Comparison of ENCODE assay signal across 10 cellular contexts in the genomic region with DNA sequence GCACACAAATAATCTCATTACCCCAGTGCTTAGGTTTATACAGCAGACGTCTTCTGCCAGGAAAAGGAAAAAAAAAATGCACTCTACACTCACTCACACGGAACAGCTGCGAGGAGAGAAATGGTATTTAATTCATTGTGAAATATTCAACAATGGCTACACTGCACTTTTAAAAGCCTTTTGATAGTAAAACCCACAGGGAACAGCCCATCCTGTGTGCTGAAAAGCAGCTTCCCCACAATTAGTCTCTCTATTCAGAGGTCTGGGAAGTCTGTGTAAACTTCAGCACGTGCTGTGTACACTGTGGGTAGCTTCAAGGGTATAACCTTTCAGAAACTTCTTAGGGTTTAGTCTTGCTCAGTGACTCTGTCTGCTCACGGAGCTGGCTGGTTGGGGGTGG. TPM values are rescaled to one million over a fixed set of nuclear protein-coding genes. Genes with fewer than 3 reads are reported as not detected.
DNase-seq lines count a peak whose midpoint lies in the region; ATAC-seq and TF ChIP-seq lines count a peak whose summit lies in the region.
"Had no signal": no experiment of that assay in that cellular context is flagged by ENCODE, and none has a peak within 500 bp of the region (broad histone marks: within the 10 kb centered on the region; RNA-seq: fewer than 3 reads in every experiment).

No MANE protein-coding gene starts in this region.

- H3K9me3 ChIP-seq in heart right ventricle: no peaks in the 10 kb centered on the region
- no peaks in the 10 kb centered on the region for H3K9me3 ChIP-seq in right atrium auricular region
- no peaks in the 10 kb centered on the region for H3K9me3 ChIP-seq in upper lobe of left lung
- no peaks in the 10 kb centered on the region for H3K9me3 ChIP-seq in tibial artery
- H3K9me3 ChIP-seq: neutrophil had no signal

- intact Hi-C loops in heart right ventricle (cut with DNase I) (loop anchor here in 1 of 10 donors (2.0 to 10.0 kb wide), 3 partner anchors 22 to 290 kb away; no protein-coding TSS in a partner anchor), cardiac septum (cut with DNase I) (no loop called here), tibial artery (cut with DNase I; ENCODE audit: low total_unique reads) (loop anchor here (5.0 kb wide), 1 partner anchor 252 kb away; no protein-coding TSS in a partner anchor)

- 30 to 34% methylated on average over 5 of the region's 5 CpGs for WGBS in heart right ventricle, 2 donors
- 9 to 11% methylated on average over 5 of the region's 5 CpGs for WGBS in upper lobe of left lung, 2 donors

- DNase-seq in heart right ventricle: no peak
- no peak for DNase-seq in cardiac septum (ENCODE audit: low spot score)
- no peak for DNase-seq in right atrium auricular region (ENCODE audit: low spot score)
- no peak for DNase-seq in upper lobe of left lung
- no peak for DNase-seq in MV-4-11 (lab: John Stamatoyannopoulos, UW)
- no peak for DNase-seq in activated gamma-delta T cell treated with Interleukin-2 at 50 U/mL for 16 hours
- DNase-seq in tibial artery: no peak
- DNase-seq: aorta had no signal

- TF ChIP-seq EP300 in upper lobe of left lung (IDR thresholded peaks at IDR 0.05): no peak

- H3K36me3 ChIP-seq in heart right ventricle: no peaks in the 10 kb centered on the region
- no peaks in the 10 kb centered on the region for H3K36me3 ChIP-seq in right atrium auricular region
- H3K36me3 ChIP-seq in upper lobe of left lung: no peaks in the 10 kb centered on the region
- H3K36me3 ChIP-seq in tibial artery: no peaks in the 10 kb centered on the region
- H3K36me3 ChIP-seq: neutrophil had no signal

- H3K27me3 ChIP-seq in heart right ventricle: no peaks in the 10 kb centered on the region
- no peaks in the 10 kb centered on the region for H3K27me3 ChIP-seq in right atrium auricular region
- no peaks in the 10 kb centered on the region for H3K27me3 ChIP-seq in upper lobe of left lung
- H3K27me3 ChIP-seq in tibial artery: no peaks in the 10 kb centered on the region
- H3K27me3 ChIP-seq: neutrophil had no signal

- H3K4me3 ChIP-seq in heart right ventricle (no peak overlapping the region), right atrium auricular region (no peak overlapping the region), upper lobe of left lung (no peak overlapping the region), tibial artery (no peak overlapping the region)

- H3K27ac ChIP-seq in heart right ventricle (peak overlapping the region in 8 of 10 donors; percentile 1 to 92 (median 58)), right atrium auricular region (peak overlapping the region; percentile 8 to 34), upper lobe of left lung (peak overlapping the region; percentile 13 to 89 (median 45)), tibial artery (no peak overlapping the region)
- H3K27ac ChIP-seq: neutrophil had no signal

- H3K4me1 ChIP-seq in heart right ventricle: peaks cover 5 to 75% (median 52%) of the 10 kb centered on the region in 9 donors
- peaks cover 0 to 36% of the 10 kb centered on the region in 2 donors for H3K4me1 ChIP-seq in right atrium auricular region
- peaks cover 29 to 44% (median 35%) of the 10 kb centered on the region in 4 donors for H3K4me1 ChIP-seq in upper lobe of left lung
- H3K4me1 ChIP-seq in tibial artery: peaks cover 0 to 15% (median 9%) of the 10 kb centered on the region in 4 donors

- no peak for TF ChIP-seq POLR2A in upper lobe of left lung (IDR thresholded peaks at IDR 0.05)

- TF ChIP-seq CTCF in heart right ventricle (IDR thresholded peaks at IDR 0.05) (no peak), right atrium auricular region (IDR thresholded peaks at IDR 0.05) (no peak), upper lobe of left lung (IDR thresholded peaks at IDR 0.05) (no peak), tibial artery (IDR thresholded peaks at IDR 0.05) (no peak)

- ATAC-seq in heart right ventricle (peak in 6 of 8 donors; percentile 5 to 48 (median 16)), SK-N-SH treated with all-trans-retinoic acid at 6 μM for 48 hours (peak; percentile 55), upper lobe of left lung (ENCODE audit: low FRiP score in 2 of 2) (no peak)

TF ChIP-seq in SK-N-SH treated with all-trans-retinoic acid at 6 μM for 48 hours, 23 proteins besides CTCF, POLR2A, EP300 and RAD21:
- TF ChIP-seq, protein P1, sequence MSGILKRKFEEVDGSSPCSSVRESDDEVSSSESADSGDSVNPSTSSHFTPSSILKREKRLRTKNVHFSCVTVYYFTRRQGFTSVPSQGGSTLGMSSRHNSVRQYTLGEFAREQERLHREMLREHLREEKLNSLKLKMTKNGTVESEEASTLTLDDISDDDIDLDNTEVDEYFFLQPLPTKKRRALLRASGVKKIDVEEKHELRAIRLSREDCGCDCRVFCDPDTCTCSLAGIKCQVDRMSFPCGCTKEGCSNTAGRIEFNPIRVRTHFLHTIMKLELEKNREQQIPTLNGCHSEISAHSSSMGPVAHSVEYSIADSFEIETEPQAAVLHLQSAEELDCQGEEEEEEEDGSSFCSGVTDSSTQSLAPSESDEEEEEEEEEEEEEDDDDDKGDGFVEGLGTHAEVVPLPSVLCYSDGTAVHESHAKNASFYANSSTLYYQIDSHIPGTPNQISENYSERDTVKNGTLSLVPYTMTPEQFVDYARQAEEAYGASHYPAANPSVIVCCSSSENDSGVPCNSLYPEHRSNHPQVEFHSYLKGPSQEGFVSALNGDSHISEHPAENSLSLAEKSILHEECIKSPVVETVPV (CRISPR knock-in tag; IDR thresholded peaks at IDR 0.05): no peak
- TF ChIP-seq, protein P2, sequence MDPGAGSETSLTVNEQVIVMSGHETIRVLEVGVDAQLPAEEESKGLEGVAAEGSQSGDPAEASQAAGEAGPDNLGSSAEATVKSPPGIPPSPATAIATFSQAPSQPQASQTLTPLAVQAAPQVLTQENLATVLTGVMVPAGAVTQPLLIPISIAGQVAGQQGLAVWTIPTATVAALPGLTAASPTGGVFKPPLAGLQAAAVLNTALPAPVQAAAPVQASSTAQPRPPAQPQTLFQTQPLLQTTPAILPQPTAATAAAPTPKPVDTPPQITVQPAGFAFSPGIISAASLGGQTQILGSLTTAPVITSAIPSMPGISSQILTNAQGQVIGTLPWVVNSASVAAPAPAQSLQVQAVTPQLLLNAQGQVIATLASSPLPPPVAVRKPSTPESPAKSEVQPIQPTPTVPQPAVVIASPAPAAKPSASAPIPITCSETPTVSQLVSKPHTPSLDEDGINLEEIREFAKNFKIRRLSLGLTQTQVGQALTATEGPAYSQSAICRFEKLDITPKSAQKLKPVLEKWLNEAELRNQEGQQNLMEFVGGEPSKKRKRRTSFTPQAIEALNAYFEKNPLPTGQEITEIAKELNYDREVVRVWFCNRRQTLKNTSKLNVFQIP (CRISPR knock-in tag; IDR thresholded peaks at IDR 0.05; ENCODE audit: borderline replicate concordance, low read depth): no peak
- TF ChIP-seq ZFP3 (CRISPR knock-in tag; IDR thresholded peaks at IDR 0.05) (no peak), ARNTL (CRISPR knock-in tag; IDR thresholded peaks at IDR 0.05; ENCODE audit: borderline replicate concordance, low read depth) (no peak), CSDC2 (CRISPR knock-in tag; IDR thresholded peaks at IDR 0.05) (no peak), ZNF8 (CRISPR knock-in tag; IDR thresholded peaks at IDR 0.05) (no peak)

RNA-seq across cellular contexts. Expression of a gene that starts 42.7 kb away (rescaled TPM):
- 10 to 100 TPM; 33.1 to 93.4 (median 53.2) TPM for total RNA-seq in heart right ventricle
- polyA plus RNA-seq in heart right ventricle: 10 to 100 TPM; 21.3 to 21.4 TPM
- total RNA-seq in cardiac septum: 54.2 TPM
- 10 to 100 TPM; 37.9 to 46.6 TPM for total RNA-seq in right atrium auricular region
- 100 to 1,000 TPM in 1 of 6 donors, 10 to 100 TPM in 5; 29.3 to 107 (median 79.0) TPM for total RNA-seq in upper lobe of left lung

Comparison
In these comparisons a context has a peak if more than half of its experiments do, and no peak if none do; other contexts are left out.
1. ATAC-seq: peak in heart right ventricle (6 of 8) and SK-N-SH treated with all-trans-retinoic acid at 6 μM for 48 hours (single experiment); none in upper lobe of left lung (0 of 2).
2. H3K27ac ChIP-seq: peak in heart right ventricle (8 of 10), right atrium auricular region (2 of 2) and upper lobe of left lung (4 of 4); none in tibial artery (0 of 2).